Comparison of ENCODE assay signal across 30 cellular contexts in genomic region chr20:48971956-48972355, GRCh38.
"Had no signal": no experiment of that assay in that cellular context is flagged by ENCODE, and none has a peak within 500 bp of the region (broad histone marks: within the 10 kb centered on the region; RNA-seq: fewer than 3 reads in every experiment).

No MANE protein-coding gene starts in this region.

- H3K27ac Mint-ChIP-seq: activated CD4-positive, alpha-beta memory T cell treated with anti-CD3 and anti-CD28 coated beads, Interleukin-2, amount 10 ng/mL, durations not matched to agents 7 days and 5 days; activated CD4-positive, alpha-beta T cell treated with anti-CD3 and anti-CD28 coated beads for 36 hours; activated CD4-positive, alpha-beta T cell treated with anti-CD3 and anti-CD28 coated beads, Interleukin-2, amount 10 ng/mL, durations not matched to agents 24 days and 14 days; activated CD8-positive, alpha-beta memory T cell treated with anti-CD3 and anti-CD28 coated beads, Interleukin-2, amount 10 ng/mL, durations not matched to agents 7 days and 5 days; activated naive CD4-positive, alpha-beta T cell treated with anti-CD3 and anti-CD28 coated beads for 36 hours; activated naive CD4-positive, alpha-beta T cell treated with anti-CD3 and anti-CD28 coated beads, Interleukin-2, amount 50 U/mL, for 24 hours; activated naive CD8-positive, alpha-beta T cell treated with anti-CD3 and anti-CD28 coated beads, Interleukin-2, amount 10 ng/mL, durations not matched to agents 7 days and 5 days; activated T-helper 1 cell treated with anti-CD3 and anti-CD28 coated beads, Interleukin-12 subunit alpha, Interleukin-12 subunit beta, Interleukin-2, Interleukin-4 antibody, amounts not matched to agents 30 ng/mL and 10 ng/mL and 1 ng/mL, durations not matched to agents 14 hours and 24 hours and 36 hours; activated T-helper 2 cell treated with anti-CD3 and anti-CD28 coated beads, Interferon-gamma antibody, Interleukin-2, Interleukin-4, amounts not matched to agents 10 μg/mL and 5 μg/mL and 100 μg/mL, durations not matched to agents 14 hours and 24 hours and 36 hours; dendritic cell treated with granulocyte-macrophage colony-stimulating factor and Interleukin-4, amounts not matched to agents 40 ng/mL and 50 ng/mL, for 4 days; endodermal cell had no signal

- H3K27me3 Mint-ChIP-seq: activated CD4-positive, alpha-beta memory T cell treated with anti-CD3 and anti-CD28 coated beads, Interleukin-2, amount 10 ng/mL, durations not matched to agents 7 days and 5 days; activated CD4-positive, alpha-beta T cell treated with anti-CD3 and anti-CD28 coated beads for 36 hours; activated CD4-positive, alpha-beta T cell treated with anti-CD3 and anti-CD28 coated beads, Interleukin-2, amount 10 ng/mL, durations not matched to agents 24 days and 14 days; activated CD8-positive, alpha-beta memory T cell treated with anti-CD3 and anti-CD28 coated beads, Interleukin-2, amount 10 ng/mL, durations not matched to agents 7 days and 5 days; activated naive CD4-positive, alpha-beta T cell treated with anti-CD3 and anti-CD28 coated beads, Interleukin-2, amount 50 U/mL, for 24 hours; activated naive CD8-positive, alpha-beta T cell treated with anti-CD3 and anti-CD28 coated beads, Interleukin-2, amount 10 ng/mL, durations not matched to agents 7 days and 5 days; central memory CD8-positive, alpha-beta T cell; dendritic cell treated with granulocyte-macrophage colony-stimulating factor and Interleukin-4, amounts not matched to agents 40 ng/mL and 50 ng/mL, for 4 days had no signal

- H3K4me3 ChIP-seq: coronary artery, dorsolateral prefrontal cortex, esophagus muscularis mucosa, gastroesophageal sphincter, heart right ventricle had no signal

- ATAC-seq: activated CD4-positive, alpha-beta T cell treated with anti-CD3 and anti-CD28 coated beads for 36 hours; activated CD8-positive, alpha-beta memory T cell treated with anti-CD3 and anti-CD28 coated beads, Interleukin-2, amount 10 ng/mL, durations not matched to agents 7 days and 5 days; gastroesophageal sphincter; heart right ventricle had no signal

- H3K27ac ChIP-seq: brain microvascular endothelial cell, coronary artery, dorsolateral prefrontal cortex, esophagus muscularis mucosa, gastroesophageal sphincter had no signal

- DNase-seq: activated CD4-positive, alpha-beta memory T cell treated with anti-CD3 and anti-CD28 coated beads, Interleukin-2, amount 10 ng/mL, durations not matched to agents 7 days and 5 days; activated CD4-positive, alpha-beta T cell treated with anti-CD3 and anti-CD28 coated beads for 36 hours; activated CD4-positive, alpha-beta T cell treated with anti-CD3 and anti-CD28 coated beads, Interleukin-2, amount 10 ng/mL, durations not matched to agents 24 days and 14 days; activated CD4-positive, CD25-positive, alpha-beta regulatory T cell; activated CD4-positive, CD25-positive, alpha-beta regulatory T cell treated with anti-CD3 and anti-CD28 coated beads, Interleukin-2, amount 50 U/mL, for 72 hours; activated CD8-positive, alpha-beta memory T cell treated with anti-CD3 and anti-CD28 coated beads, Interleukin-2, amount 10 ng/mL, durations not matched to agents 7 days and 5 days; activated CD8-positive, alpha-beta memory T cell treated with anti-CD3 and anti-CD28 coated beads, Interleukin-2, amount 50 U/mL, for 4 hours; activated effector memory CD4-positive, alpha-beta T cell treated with anti-CD3 and anti-CD28 coated beads, Interleukin-2, amount 50 U/mL, for 16 hours; activated naive CD4-positive, alpha-beta T cell treated with anti-CD3 and anti-CD28 coated beads for 36 hours; activated naive CD8-positive, alpha-beta T cell treated with anti-CD3 and anti-CD28 coated beads, Interleukin-2, amount 10 ng/mL, durations not matched to agents 7 days and 5 days; activated T-cell treated with anti-CD3 and anti-CD28 coated beads, Interleukin-2, amount 50 U/mL, for 1 hour; activated T-cell treated with anti-CD3 and anti-CD28 coated beads, Interleukin-2, amount 50 U/mL, for 48 hours; amniotic stem cell; anterior cingulate cortex; brain microvascular endothelial cell; dorsolateral prefrontal cortex; effector memory CD4-positive, alpha-beta T cell; endodermal cell; erythroblast; foreskin melanocyte; heart right ventricle; T-helper 2 cell had no signal

- H3K9me3 Mint-ChIP-seq: activated CD4-positive, alpha-beta memory T cell treated with anti-CD3 and anti-CD28 coated beads, Interleukin-2, amount 10 ng/mL, durations not matched to agents 7 days and 5 days; activated CD4-positive, alpha-beta T cell treated with anti-CD3 and anti-CD28 coated beads, Interleukin-2, amount 10 ng/mL, durations not matched to agents 24 days and 14 days; activated naive CD4-positive, alpha-beta T cell treated with anti-CD3 and anti-CD28 coated beads for 36 hours; activated naive CD4-positive, alpha-beta T cell treated with anti-CD3 and anti-CD28 coated beads, Interleukin-2, amount 50 U/mL, for 24 hours; activated naive CD8-positive, alpha-beta T cell treated with anti-CD3 and anti-CD28 coated beads, Interleukin-2, amount 10 ng/mL, durations not matched to agents 7 days and 5 days; activated T-helper 1 cell treated with anti-CD3 and anti-CD28 coated beads, Interleukin-12 subunit alpha, Interleukin-12 subunit beta, Interleukin-2, Interleukin-4 antibody, amounts not matched to agents 30 ng/mL and 10 ng/mL and 1 ng/mL, durations not matched to agents 14 hours and 24 hours and 36 hours; activated T-helper 2 cell treated with anti-CD3 and anti-CD28 coated beads, Interferon-gamma antibody, Interleukin-2, Interleukin-4, amounts not matched to agents 10 μg/mL and 5 μg/mL and 100 μg/mL, durations not matched to agents 14 hours and 24 hours and 36 hours; central memory CD8-positive, alpha-beta T cell; dendritic cell treated with granulocyte-macrophage colony-stimulating factor and Interleukin-4, amounts not matched to agents 40 ng/mL and 50 ng/mL, for 4 days; endodermal cell had no signal

- H3K4me3 Mint-ChIP-seq: activated CD4-positive, alpha-beta memory T cell treated with anti-CD3 and anti-CD28 coated beads, Interleukin-2, amount 10 ng/mL, durations not matched to agents 7 days and 5 days; activated CD4-positive, alpha-beta T cell treated with anti-CD3 and anti-CD28 coated beads for 36 hours; activated CD4-positive, alpha-beta T cell treated with anti-CD3 and anti-CD28 coated beads, Interleukin-2, amount 10 ng/mL, durations not matched to agents 24 days and 14 days; activated CD8-positive, alpha-beta memory T cell treated with anti-CD3 and anti-CD28 coated beads, Interleukin-2, amount 10 ng/mL, durations not matched to agents 7 days and 5 days; activated naive CD4-positive, alpha-beta T cell treated with anti-CD3 and anti-CD28 coated beads for 36 hours; activated naive CD4-positive, alpha-beta T cell treated with anti-CD3 and anti-CD28 coated beads, Interleukin-2, amount 50 U/mL, for 24 hours; activated naive CD8-positive, alpha-beta T cell treated with anti-CD3 and anti-CD28 coated beads, Interleukin-2, amount 10 ng/mL, durations not matched to agents 7 days and 5 days; activated T-helper 1 cell treated with anti-CD3 and anti-CD28 coated beads, Interleukin-12 subunit alpha, Interleukin-12 subunit beta, Interleukin-2, Interleukin-4 antibody, amounts not matched to agents 30 ng/mL and 10 ng/mL and 1 ng/mL, durations not matched to agents 14 hours and 24 hours and 36 hours; central memory CD8-positive, alpha-beta T cell; dendritic cell treated with granulocyte-macrophage colony-stimulating factor and Interleukin-4, amounts not matched to agents 40 ng/mL and 50 ng/mL, for 4 days; endodermal cell had no signal

- H3K4me1 Mint-ChIP-seq: activated CD4-positive, alpha-beta memory T cell treated with anti-CD3 and anti-CD28 coated beads, Interleukin-2, amount 10 ng/mL, durations not matched to agents 7 days and 5 days; activated CD4-positive, alpha-beta T cell treated with anti-CD3 and anti-CD28 coated beads for 36 hours; activated CD8-positive, alpha-beta memory T cell treated with anti-CD3 and anti-CD28 coated beads, Interleukin-2, amount 10 ng/mL, durations not matched to agents 7 days and 5 days; activated naive CD4-positive, alpha-beta T cell treated with anti-CD3 and anti-CD28 coated beads, Interleukin-2, amount 50 U/mL, for 24 hours; activated naive CD8-positive, alpha-beta T cell treated with anti-CD3 and anti-CD28 coated beads, Interleukin-2, amount 10 ng/mL, durations not matched to agents 7 days and 5 days; central memory CD8-positive, alpha-beta T cell; endodermal cell had no signal

- H3K27me3 ChIP-seq: brain microvascular endothelial cell, dorsolateral prefrontal cortex, esophagus muscularis mucosa, gastroesophageal sphincter, heart right ventricle had no signal

- H3K9me3 ChIP-seq: esophagus muscularis mucosa, gastroesophageal sphincter, heart right ventricle had no signal
